Comparison of ENCODE assay signal across 20 cellular contexts in genomic region chr18:25234363-25234639, GRCh38.
DNase-seq lines count a peak whose midpoint lies in the region; ATAC-seq, FAIRE-seq and TF ChIP-seq lines count a peak whose summit lies in the region.
"Had no signal": no experiment of that assay in that cellular context is flagged by ENCODE, and none has a peak within 500 bp of the region (broad histone marks: within the 10 kb centered on the region; RNA-seq: fewer than 3 reads in every experiment).

No MANE protein-coding gene starts in this region.

- no peak overlapping the region for H3K9ac ChIP-seq in Karpas-422 (ENCODE audit: low read length)

- H3K27me3 ChIP-seq in left ventricle myocardium inferior (ENCODE audit: low read depth) (no peaks in the 10 kb centered on the region), gastrocnemius medialis (no peaks in the 10 kb centered on the region), uterus (no peaks in the 10 kb centered on the region), Karpas-422 (ENCODE audit: low read length) (no peaks in the 10 kb centered on the region)
- H3K27me3 ChIP-seq: hepatocyte, MG63 had no signal

- H3K79me2 ChIP-seq in Karpas-422 (ENCODE audit: low read length) = no peaks in the 10 kb centered on the region
- H3K79me2 ChIP-seq: hepatocyte had no signal

- intact Hi-C loops in left ventricle myocardium inferior (cut with micrococcal nuclease) (no loop called here), Right ventricle myocardium superior (cut with DNase I) (no loop called here), gastrocnemius medialis (cut with DNase I; ENCODE audit: low total_unique reads) (loop anchor here (5.0 kb wide), 3 partner anchors 63 to 247 kb away; partner anchors contain the start of gene ZNF521), uterus (cut with DNase I; ENCODE audit: low total_unique reads) (loop anchor here (10.0 kb wide), 2 partner anchors 50 to 110 kb away; no protein-coding TSS in a partner anchor)

- in situ Hi-C loops in gastrocnemius medialis (cut with MboI; ENCODE audit: low sequenced_read_pairs in 4 of 4) = no loop called here

- H3K4me3 ChIP-seq in left ventricle myocardium inferior (peak overlapping the region; percentile 33), gastrocnemius medialis (no peak overlapping the region), uterus (no peak overlapping the region), Karpas-422 (ENCODE audit: low read length) (no peak overlapping the region)
- H3K4me3 ChIP-seq: hepatocyte, MG63 had no signal

- DNase-seq in left ventricle myocardium inferior (no peak), Right ventricle myocardium superior (no peak), gastrocnemius medialis (no peak), uterus (no peak), Karpas-422 (no peak), NCI-H69 (lab: John Stamatoyannopoulos, UW) (no peak), KG1 (lab: John Stamatoyannopoulos, UW) (no peak)
- DNase-seq: activated CD8-positive, alpha-beta memory T cell treated with anti-CD3 and anti-CD28 coated beads, Interleukin-2, amount 50 U/mL, for 48 hours; activated gamma-delta T cell; mesendoderm; MG63; NCI-H1436 treated with DMSO at 0.1 percent for 48 hours; NCI-H2171; NCI-H526 treated with DMSO at 0.1 percent for 48 hours; stimulated activated naive B cell treated with anti-CD40 and anti-IgM and Interleukin-4, amounts not matched to agents 10 μg/mL and 1 μg/mL and 100 μg/mL, for 72 hours; WERI-Rb-1 had no signal

- no peak overlapping the region for H2AFZ ChIP-seq in Karpas-422 (ENCODE audit: low read length)
- H2AFZ ChIP-seq: hepatocyte had no signal

- ATAC-seq in Right ventricle myocardium superior (ENCODE audit: poor library complexity) = no peak
- no peak for ATAC-seq in gastrocnemius medialis
- ATAC-seq: stimulated activated naive B cell treated with anti-CD40 and anti-IgM and Interleukin-4, amounts not matched to agents 10 μg/mL and 1 μg/mL and 100 μg/mL, for 72 hours had no signal

- TF ChIP-seq POLR2A in gastrocnemius medialis (IDR thresholded peaks at IDR 0.05) (no peak), uterus (IDR thresholded peaks at IDR 0.05) (no peak)

- FAIRE-seq in islet of Langerhans (lab: Jason Lieb, UNC) = peak; percentile 56
- FAIRE-seq: D721Med had no signal

- H3K36me3 ChIP-seq in left ventricle myocardium inferior (no peaks in the 10 kb centered on the region), gastrocnemius medialis (no peaks in the 10 kb centered on the region), uterus (no peaks in the 10 kb centered on the region), Karpas-422 (ENCODE audit: insufficient read depth, low read length) (no peaks in the 10 kb centered on the region)
- H3K36me3 ChIP-seq: MG63, WERI-Rb-1 had no signal

- TF ChIP-seq CTCF in left ventricle myocardium inferior (IDR thresholded peaks at IDR 0.05; ENCODE audit: borderline replicate concordance) (no peak), gastrocnemius medialis (IDR thresholded peaks at IDR 0.05 in 4 of 5, conservative IDR thresholded peaks at IDR 0.05 in 1 of 5) (no peak), uterus (IDR thresholded peaks at IDR 0.05) (no peak)

- H3K4me1 ChIP-seq in left ventricle myocardium inferior (peaks cover 84% of the 10 kb centered on the region), gastrocnemius medialis (peaks cover 28 to 29% of the 10 kb centered on the region in 2 donors), uterus (peaks cover 0 to 7% of the 10 kb centered on the region in 2 donors), Karpas-422 (ENCODE audit: low read length) (no peaks in the 10 kb centered on the region)

- H3K9me2 ChIP-seq in Karpas-422 (replicated peaks; ENCODE audit: insufficient read depth, low read length) = no peaks in the 10 kb centered on the region

- H4K20me1 ChIP-seq in Karpas-422 (ENCODE audit: insufficient read depth, low read depth, low read length) = no peaks in the 10 kb centered on the region

- H3K27ac ChIP-seq in left ventricle myocardium inferior (replicated peaks) = peak overlapping the region; percentile 60
- peak overlapping the region; percentile 12 to 54 (median 30) for H3K27ac ChIP-seq in gastrocnemius medialis
- H3K27ac ChIP-seq in uterus = peak overlapping the region; percentile 63 to 85
- no peak overlapping the region for H3K27ac ChIP-seq in Karpas-422 (ENCODE audit: low read length)
- H3K27ac ChIP-seq: C4-2B, hepatocyte, WERI-Rb-1 had no signal

- H3K9me3 ChIP-seq in left ventricle myocardium inferior (replicated peaks) (no peaks in the 10 kb centered on the region), gastrocnemius medialis (no peaks in the 10 kb centered on the region), uterus (no peaks in the 10 kb centered on the region), Karpas-422 (ENCODE audit: low read length) (no peaks in the 10 kb centered on the region)
- H3K9me3 ChIP-seq: MG63 had no signal

- no peak overlapping the region for H3K4me2 ChIP-seq in Karpas-422 (ENCODE audit: low read depth, low read length, poor library complexity, severe bottlenecking)

Comparison
In these comparisons a context has a peak if more than half of its experiments do, and no peak if none do; other contexts are left out.
1. intact Hi-C loops: an anchor here in gastrocnemius medialis (5.0 kb wide) and uterus (10.0 kb wide); none called in left ventricle myocardium inferior and Right ventricle myocardium superior.